1 cellular context compared by ENCODE assay signal in genomic region chrX:77160301-77160700, GRCh38.
TF ChIP-seq lines count a peak whose summit lies in the region.

No MANE protein-coding gene starts in this region.

TF ChIP-seq in IMR-90, 13 proteins besides CTCF, POLR2A, EP300 and RAD21 (continued from another document):
- TF ChIP-seq USF2 (IDR thresholded peaks at IDR 0.05; ENCODE audit: low read depth, low read length) (no peak), RCOR1 (IDR thresholded peaks at IDR 0.05; ENCODE audit: insufficient replicate concordance, low read length) (no peak), SMC3 (IDR thresholded peaks at IDR 0.05; ENCODE audit: low read depth, low read length) (no peak), MAZ (IDR thresholded peaks at IDR 0.05; ENCODE audit: borderline replicate concordance, low read depth, low read length) (no peak), NFE2L2 (IDR thresholded peaks at IDR 0.05; ENCODE audit: low read depth, low read length) (no peak), FOS (IDR thresholded peaks at IDR 0.05; ENCODE audit: low read depth, low read length) (no peak), MXI1 (IDR thresholded peaks at IDR 0.05; ENCODE audit: borderline replicate concordance, low read depth, low read length) (no peak), BHLHE40 (IDR thresholded peaks at IDR 0.05; ENCODE audit: low read depth, low read length) (no peak), MAFK (IDR thresholded peaks at IDR 0.05; ENCODE audit: low read depth, low read length) (no peak)
